Comparison of ENCODE assay signal across 8 cellular contexts in the genomic region with DNA sequence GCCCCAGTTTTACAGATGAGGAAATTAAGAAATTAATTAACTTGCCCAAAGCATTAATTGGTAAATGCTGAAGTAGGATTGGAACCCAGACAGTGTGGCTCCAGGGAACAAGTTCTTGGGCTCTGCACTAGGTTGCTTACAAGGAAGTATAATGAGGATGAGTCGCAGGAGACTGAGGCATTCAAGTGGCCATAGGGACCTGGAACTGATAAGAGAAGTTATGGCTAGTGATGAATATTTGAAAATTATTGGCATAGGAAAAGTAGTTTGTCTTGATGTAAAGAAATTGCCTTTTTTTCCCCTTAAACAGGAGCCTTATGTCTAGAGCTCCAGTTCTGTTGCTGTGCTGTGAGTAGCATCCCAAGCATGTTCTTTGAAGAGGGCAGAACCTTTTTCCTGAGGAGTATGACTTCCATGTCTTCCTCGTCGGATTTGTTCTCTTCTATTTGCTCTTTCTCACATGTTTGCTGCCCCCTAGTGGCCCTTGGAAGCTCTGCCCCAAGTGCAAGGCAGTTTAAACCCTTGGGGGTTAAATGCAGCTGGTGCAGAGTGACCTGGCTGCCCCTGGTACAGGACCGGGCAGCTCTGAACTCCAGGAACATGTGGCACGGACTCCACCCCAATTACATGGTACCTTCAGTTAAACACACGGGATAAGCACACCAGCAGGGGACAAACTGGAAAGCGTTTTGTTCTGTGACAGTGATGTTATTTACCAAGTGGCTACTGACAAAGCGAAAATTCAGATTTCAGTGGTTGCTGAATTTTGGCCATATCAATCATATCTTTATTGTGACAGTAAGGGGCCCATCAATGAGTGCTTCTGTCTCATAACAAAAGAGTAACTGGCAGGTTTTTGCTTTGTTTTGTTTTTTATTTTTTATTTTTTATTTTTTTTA.
DNase-seq lines count a peak whose midpoint lies in the region; ATAC-seq and TF ChIP-seq lines count a peak whose summit lies in the region.

No MANE protein-coding gene starts in this region.

- DNase-seq in A172 (ENCODE audit: low spot score) (peak; percentile 89), NCI-H526 treated with DMSO at 0.1 percent for 48 hours (lab: John Stamatoyannopoulos, UW) (peak; percentile 46), dermis microvascular lymphatic vessel endothelial cell (ENCODE audit: low read depth in 2 of 2) (peak; percentile 58 to 81), lower lobe of right lung (peak; percentile 73)
- peak; percentile 49 for DNase-seq in activated CD4-positive, alpha-beta T cell treated with anti-CD3 and anti-CD28 coated beads, Interleukin-2, amount 50 U/mL, for 1 hour
- peak; percentile 6 for DNase-seq in stimulated activated CD8-positive, alpha-beta memory T cell treated with anti-CD3 and anti-CD28 coated beads, Interleukin-12 subunit alpha, Interleukin-12 subunit beta, amount 100 ng/mL, for 4 hours (ENCODE audit: low read depth)

- no peaks in the 10 kb centered on the region for H3K4me1 ChIP-seq in lower lobe of right lung

- no peak overlapping the region for H3K4me3 ChIP-seq in lower lobe of right lung

- TF ChIP-seq CTCF in lower lobe of right lung (IDR thresholded peaks at IDR 0.05): peak; percentile 94

- ATAC-seq in GM18498 (IDR thresholded peaks at IDR 0.05; ENCODE audit: unreplicated experiment) (peak; percentile 81), HG03354 (IDR thresholded peaks at IDR 0.05; ENCODE audit: poor library complexity, severe bottlenecking, unreplicated experiment) (peak; percentile 85), lower lobe of right lung (peak; percentile 83 to 85)

- no peaks in the 10 kb centered on the region for H3K27me3 ChIP-seq in lower lobe of right lung (ENCODE audit: low read depth)

- H3K9me3 ChIP-seq in lower lobe of right lung: no peaks in the 10 kb centered on the region

- H3K36me3 ChIP-seq in lower lobe of right lung: no peaks in the 10 kb centered on the region

- H3K27ac ChIP-seq in lower lobe of right lung: no peak overlapping the region

- intact Hi-C loops in lower lobe of right lung (cut with DNase I): no loop called here

Comparison
In these comparisons a context has a peak if more than half of its experiments do, and no peak if none do; other contexts are left out.
1. DNase-seq: peak in every context shown above with its lines; median percentile 89 in A172; 73 in lower lobe of right lung; 70 in dermis microvascular lymphatic vessel endothelial cell; 49 in activated CD4-positive, alpha-beta T cell treated with anti-CD3 and anti-CD28 coated beads, Interleukin-2, amount 50 U/mL, for 1 hour; 46 in NCI-H526 treated with DMSO at 0.1 percent for 48 hours; 6 in stimulated activated CD8-positive, alpha-beta memory T cell treated with anti-CD3 and anti-CD28 coated beads, Interleukin-12 subunit alpha, Interleukin-12 subunit beta, amount 100 ng/mL, for 4 hours.